In the genomic region with DNA sequence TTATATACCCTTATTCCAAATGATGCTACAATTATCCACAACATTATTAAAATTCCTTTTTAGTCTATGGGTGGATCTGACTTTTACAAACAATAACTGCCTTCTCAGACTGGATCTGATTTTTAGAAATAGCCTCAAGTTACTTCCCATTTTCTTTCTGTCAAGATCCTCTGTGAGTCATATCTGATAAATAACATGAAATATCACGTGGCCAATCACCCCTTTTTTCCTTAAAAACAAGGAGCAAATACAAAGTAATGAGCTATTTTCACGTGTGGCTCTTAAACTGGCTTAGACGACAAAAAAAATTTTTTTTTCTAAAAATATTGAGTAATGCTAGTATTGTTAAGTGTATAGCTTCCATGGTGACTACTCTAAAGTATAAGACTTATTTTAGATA, we compare ENCODE assay signal across 1 cellular context.
A peak's percentile ranks its signal among the peaks of the same experiment; 100 is the strongest.
TF ChIP-seq lines count a peak whose summit lies in the region.

No MANE protein-coding gene starts in this region.

TF ChIP-seq in K562, 482 proteins besides CTCF, POLR2A, EP300 and RAD21 (continued from another document):
- TF ChIP-seq, protein P1, sequence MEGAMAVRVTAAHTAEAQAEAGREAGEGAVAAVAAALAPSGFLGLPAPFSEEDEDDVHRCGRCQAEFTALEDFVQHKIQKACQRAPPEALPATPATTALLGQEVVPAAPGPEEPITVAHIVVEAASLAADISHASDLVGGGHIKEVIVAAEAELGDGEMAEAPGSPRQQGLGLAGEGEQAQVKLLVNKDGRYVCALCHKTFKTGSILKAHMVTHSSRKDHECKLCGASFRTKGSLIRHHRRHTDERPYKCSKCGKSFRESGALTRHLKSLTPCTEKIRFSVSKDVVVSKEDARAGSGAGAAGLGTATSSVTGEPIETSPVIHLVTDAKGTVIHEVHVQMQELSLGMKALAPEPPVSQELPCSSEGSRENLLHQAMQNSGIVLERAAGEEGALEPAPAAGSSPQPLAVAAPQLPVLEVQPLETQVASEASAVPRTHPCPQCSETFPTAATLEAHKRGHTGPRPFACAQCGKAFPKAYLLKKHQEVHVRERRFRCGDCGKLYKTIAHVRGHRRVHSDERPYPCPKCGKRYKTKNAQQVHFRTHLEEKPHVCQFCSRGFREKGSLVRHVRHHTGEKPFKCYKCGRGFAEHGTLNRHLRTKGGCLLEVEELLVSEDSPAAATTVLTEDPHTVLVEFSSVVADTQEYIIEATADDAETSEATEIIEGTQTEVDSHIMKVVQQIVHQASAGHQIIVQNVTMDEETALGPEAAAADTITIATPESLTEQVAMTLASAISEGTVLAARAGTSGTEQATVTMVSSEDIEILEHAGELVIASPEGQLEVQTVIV (CRISPR knock-in tag; IDR thresholded peaks at IDR 0.05; ENCODE audit: borderline replicate concordance), result no peak
- TF ChIP-seq ZC3H11A (IDR thresholded peaks at IDR 0.05; ENCODE audit: low read depth, low read length) (no peak), FOXK2 (conservative IDR thresholded peaks at IDR 0.05 in 1 of 2, IDR thresholded peaks at IDR 0.05 in 1 of 2; ENCODE audit: low read depth in 2 of 2) (peak; percentile 36 to 54; a peak in 2 of 4 replicates), CBFA2T2 (conservative IDR thresholded peaks at IDR 0.05) (no peak), RAD51 (IDR thresholded peaks at IDR 0.05; ENCODE audit: borderline replicate concordance, low read depth) (peak; percentile 80), TEAD4 (IDR thresholded peaks at IDR 0.05; ENCODE audit: low read length) (no peak), TEAD4 (CRISPR knock-in tag; IDR thresholded peaks at IDR 0.05; ENCODE audit: borderline replicate concordance) (no peak), ZNF586 (CRISPR knock-in tag; conservative IDR thresholded peaks at IDR 0.05) (no peak), DPF2 (IDR thresholded peaks at IDR 0.05) (peak; percentile 71), MEIS2 (IDR thresholded peaks at IDR 0.05; ENCODE audit: partially characterized antibody) (peak; percentile 44), BHLHE40 (IDR thresholded peaks at IDR 0.05; ENCODE audit: low read length) (peak; percentile 54; the same call in 1 of the 2 replicates), ZNF140 (CRISPR knock-in tag; IDR thresholded peaks at IDR 0.05) (no peak), ZSCAN29 (IDR thresholded peaks at IDR 0.05) (no peak), ATF7 (IDR thresholded peaks at IDR 0.05) (no peak), OTX1 (CRISPR knock-in tag; IDR thresholded peaks at IDR 0.05) (no peak), ARID1B (IDR thresholded peaks at IDR 0.05) (peak; percentile 53), JUND (IDR thresholded peaks at IDR 0.05; ENCODE audit: borderline replicate concordance, low read depth, low read length) (peak; percentile 92), JUND (tag; IDR thresholded peaks at IDR 0.05; ENCODE audit: borderline replicate concordance, low read depth, low read length) (peak; percentile 87; the same call in 2 of the 3 replicates), CBX1 (IDR thresholded peaks at IDR 0.05; ENCODE audit: low read depth) (no peak), ATF1 (CRISPR knock-in tag; IDR thresholded peaks at IDR 0.05) (no peak), ATF1 (tag; IDR thresholded peaks at IDR 0.05) (0 out of 2 replicates have a peak, but pooled peaks have one; percentile 8), FOXJ2 (tag; IDR thresholded peaks at IDR 0.05) (peak; percentile 20; the same call in 1 of the 2 replicates), TBP (optimal IDR thresholded peaks at IDR 0.05; ENCODE audit: low read depth, low read length) (no peak), ZNF12 (CRISPR knock-in tag; IDR thresholded peaks at IDR 0.05) (no peak), TOE1 (IDR thresholded peaks at IDR 0.05; ENCODE audit: borderline replicate concordance) (peak; percentile 28; the same call in 1 of the 2 replicates), TOE1 (CRISPR knock-in tag; IDR thresholded peaks at IDR 0.05; ENCODE audit: borderline replicate concordance, low read depth) (no peak), ASH1L (IDR thresholded peaks at IDR 0.05; ENCODE audit: borderline replicate concordance, low read depth, partially characterized antibody) (no peak), ZNF24 (IDR thresholded peaks at IDR 0.05) (no peak), CAMTA2 (CRISPR knock-in tag; conservative IDR thresholded peaks at IDR 0.05) (no peak)
- TF ChIP-seq, protein P2, sequence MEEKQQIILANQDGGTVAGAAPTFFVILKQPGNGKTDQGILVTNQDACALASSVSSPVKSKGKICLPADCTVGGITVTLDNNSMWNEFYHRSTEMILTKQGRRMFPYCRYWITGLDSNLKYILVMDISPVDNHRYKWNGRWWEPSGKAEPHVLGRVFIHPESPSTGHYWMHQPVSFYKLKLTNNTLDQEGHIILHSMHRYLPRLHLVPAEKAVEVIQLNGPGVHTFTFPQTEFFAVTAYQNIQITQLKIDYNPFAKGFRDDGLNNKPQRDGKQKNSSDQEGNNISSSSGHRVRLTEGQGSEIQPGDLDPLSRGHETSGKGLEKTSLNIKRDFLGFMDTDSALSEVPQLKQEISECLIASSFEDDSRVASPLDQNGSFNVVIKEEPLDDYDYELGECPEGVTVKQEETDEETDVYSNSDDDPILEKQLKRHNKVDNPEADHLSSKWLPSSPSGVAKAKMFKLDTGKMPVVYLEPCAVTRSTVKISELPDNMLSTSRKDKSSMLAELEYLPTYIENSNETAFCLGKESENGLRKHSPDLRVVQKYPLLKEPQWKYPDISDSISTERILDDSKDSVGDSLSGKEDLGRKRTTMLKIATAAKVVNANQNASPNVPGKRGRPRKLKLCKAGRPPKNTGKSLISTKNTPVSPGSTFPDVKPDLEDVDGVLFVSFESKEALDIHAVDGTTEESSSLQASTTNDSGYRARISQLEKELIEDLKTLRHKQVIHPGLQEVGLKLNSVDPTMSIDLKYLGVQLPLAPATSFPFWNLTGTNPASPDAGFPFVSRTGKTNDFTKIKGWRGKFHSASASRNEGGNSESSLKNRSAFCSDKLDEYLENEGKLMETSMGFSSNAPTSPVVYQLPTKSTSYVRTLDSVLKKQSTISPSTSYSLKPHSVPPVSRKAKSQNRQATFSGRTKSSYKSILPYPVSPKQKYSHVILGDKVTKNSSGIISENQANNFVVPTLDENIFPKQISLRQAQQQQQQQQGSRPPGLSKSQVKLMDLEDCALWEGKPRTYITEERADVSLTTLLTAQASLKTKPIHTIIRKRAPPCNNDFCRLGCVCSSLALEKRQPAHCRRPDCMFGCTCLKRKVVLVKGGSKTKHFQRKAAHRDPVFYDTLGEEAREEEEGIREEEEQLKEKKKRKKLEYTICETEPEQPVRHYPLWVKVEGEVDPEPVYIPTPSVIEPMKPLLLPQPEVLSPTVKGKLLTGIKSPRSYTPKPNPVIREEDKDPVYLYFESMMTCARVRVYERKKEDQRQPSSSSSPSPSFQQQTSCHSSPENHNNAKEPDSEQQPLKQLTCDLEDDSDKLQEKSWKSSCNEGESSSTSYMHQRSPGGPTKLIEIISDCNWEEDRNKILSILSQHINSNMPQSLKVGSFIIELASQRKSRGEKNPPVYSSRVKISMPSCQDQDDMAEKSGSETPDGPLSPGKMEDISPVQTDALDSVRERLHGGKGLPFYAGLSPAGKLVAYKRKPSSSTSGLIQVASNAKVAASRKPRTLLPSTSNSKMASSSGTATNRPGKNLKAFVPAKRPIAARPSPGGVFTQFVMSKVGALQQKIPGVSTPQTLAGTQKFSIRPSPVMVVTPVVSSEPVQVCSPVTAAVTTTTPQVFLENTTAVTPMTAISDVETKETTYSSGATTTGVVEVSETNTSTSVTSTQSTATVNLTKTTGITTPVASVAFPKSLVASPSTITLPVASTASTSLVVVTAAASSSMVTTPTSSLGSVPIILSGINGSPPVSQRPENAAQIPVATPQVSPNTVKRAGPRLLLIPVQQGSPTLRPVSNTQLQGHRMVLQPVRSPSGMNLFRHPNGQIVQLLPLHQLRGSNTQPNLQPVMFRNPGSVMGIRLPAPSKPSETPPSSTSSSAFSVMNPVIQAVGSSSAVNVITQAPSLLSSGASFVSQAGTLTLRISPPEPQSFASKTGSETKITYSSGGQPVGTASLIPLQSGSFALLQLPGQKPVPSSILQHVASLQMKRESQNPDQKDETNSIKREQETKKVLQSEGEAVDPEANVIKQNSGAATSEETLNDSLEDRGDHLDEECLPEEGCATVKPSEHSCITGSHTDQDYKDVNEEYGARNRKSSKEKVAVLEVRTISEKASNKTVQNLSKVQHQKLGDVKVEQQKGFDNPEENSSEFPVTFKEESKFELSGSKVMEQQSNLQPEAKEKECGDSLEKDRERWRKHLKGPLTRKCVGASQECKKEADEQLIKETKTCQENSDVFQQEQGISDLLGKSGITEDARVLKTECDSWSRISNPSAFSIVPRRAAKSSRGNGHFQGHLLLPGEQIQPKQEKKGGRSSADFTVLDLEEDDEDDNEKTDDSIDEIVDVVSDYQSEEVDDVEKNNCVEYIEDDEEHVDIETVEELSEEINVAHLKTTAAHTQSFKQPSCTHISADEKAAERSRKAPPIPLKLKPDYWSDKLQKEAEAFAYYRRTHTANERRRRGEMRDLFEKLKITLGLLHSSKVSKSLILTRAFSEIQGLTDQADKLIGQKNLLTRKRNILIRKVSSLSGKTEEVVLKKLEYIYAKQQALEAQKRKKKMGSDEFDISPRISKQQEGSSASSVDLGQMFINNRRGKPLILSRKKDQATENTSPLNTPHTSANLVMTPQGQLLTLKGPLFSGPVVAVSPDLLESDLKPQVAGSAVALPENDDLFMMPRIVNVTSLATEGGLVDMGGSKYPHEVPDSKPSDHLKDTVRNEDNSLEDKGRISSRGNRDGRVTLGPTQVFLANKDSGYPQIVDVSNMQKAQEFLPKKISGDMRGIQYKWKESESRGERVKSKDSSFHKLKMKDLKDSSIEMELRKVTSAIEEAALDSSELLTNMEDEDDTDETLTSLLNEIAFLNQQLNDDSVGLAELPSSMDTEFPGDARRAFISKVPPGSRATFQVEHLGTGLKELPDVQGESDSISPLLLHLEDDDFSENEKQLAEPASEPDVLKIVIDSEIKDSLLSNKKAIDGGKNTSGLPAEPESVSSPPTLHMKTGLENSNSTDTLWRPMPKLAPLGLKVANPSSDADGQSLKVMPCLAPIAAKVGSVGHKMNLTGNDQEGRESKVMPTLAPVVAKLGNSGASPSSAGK (IDR thresholded peaks at IDR 0.05), result no peak
- TF ChIP-seq, protein P3, sequence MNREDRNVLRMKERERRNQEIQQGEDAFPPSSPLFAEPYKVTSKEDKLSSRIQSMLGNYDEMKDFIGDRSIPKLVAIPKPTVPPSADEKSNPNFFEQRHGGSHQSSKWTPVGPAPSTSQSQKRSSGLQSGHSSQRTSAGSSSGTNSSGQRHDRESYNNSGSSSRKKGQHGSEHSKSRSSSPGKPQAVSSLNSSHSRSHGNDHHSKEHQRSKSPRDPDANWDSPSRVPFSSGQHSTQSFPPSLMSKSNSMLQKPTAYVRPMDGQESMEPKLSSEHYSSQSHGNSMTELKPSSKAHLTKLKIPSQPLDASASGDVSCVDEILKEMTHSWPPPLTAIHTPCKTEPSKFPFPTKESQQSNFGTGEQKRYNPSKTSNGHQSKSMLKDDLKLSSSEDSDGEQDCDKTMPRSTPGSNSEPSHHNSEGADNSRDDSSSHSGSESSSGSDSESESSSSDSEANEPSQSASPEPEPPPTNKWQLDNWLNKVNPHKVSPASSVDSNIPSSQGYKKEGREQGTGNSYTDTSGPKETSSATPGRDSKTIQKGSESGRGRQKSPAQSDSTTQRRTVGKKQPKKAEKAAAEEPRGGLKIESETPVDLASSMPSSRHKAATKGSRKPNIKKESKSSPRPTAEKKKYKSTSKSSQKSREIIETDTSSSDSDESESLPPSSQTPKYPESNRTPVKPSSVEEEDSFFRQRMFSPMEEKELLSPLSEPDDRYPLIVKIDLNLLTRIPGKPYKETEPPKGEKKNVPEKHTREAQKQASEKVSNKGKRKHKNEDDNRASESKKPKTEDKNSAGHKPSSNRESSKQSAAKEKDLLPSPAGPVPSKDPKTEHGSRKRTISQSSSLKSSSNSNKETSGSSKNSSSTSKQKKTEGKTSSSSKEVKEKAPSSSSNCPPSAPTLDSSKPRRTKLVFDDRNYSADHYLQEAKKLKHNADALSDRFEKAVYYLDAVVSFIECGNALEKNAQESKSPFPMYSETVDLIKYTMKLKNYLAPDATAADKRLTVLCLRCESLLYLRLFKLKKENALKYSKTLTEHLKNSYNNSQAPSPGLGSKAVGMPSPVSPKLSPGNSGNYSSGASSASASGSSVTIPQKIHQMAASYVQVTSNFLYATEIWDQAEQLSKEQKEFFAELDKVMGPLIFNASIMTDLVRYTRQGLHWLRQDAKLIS (CRISPR knock-in tag; IDR thresholded peaks at IDR 0.05), result 0 out of 2 replicates have a peak, but pooled peaks have one; percentile 25
- TF ChIP-seq, protein P4, sequence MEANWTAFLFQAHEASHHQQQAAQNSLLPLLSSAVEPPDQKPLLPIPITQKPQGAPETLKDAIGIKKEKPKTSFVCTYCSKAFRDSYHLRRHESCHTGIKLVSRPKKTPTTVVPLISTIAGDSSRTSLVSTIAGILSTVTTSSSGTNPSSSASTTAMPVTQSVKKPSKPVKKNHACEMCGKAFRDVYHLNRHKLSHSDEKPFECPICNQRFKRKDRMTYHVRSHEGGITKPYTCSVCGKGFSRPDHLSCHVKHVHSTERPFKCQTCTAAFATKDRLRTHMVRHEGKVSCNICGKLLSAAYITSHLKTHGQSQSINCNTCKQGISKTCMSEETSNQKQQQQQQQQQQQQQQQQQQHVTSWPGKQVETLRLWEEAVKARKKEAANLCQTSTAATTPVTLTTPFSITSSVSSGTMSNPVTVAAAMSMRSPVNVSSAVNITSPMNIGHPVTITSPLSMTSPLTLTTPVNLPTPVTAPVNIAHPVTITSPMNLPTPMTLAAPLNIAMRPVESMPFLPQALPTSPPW (CRISPR knock-in tag; IDR thresholded peaks at IDR 0.05), result no peak
- TF ChIP-seq, protein P5, sequence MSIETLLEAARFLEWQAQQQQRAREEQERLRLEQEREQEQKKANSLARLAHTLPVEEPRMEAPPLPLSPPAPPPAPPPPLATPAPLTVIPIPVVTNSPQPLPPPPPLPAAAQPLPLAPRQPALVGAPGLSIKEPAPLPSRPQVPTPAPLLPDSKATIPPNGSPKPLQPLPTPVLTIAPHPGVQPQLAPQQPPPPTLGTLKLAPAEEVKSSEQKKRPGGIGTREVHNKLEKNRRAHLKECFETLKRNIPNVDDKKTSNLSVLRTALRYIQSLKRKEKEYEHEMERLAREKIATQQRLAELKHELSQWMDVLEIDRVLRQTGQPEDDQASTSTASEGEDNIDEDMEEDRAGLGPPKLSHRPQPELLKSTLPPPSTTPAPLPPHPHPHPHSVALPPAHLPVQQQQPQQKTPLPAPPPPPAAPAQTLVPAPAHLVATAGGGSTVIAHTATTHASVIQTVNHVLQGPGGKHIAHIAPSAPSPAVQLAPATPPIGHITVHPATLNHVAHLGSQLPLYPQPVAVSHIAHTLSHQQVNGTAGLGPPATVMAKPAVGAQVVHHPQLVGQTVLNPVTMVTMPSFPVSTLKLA (conservative IDR thresholded peaks at IDR 0.05), result peak; percentile 36 to 47; a peak in 2 of 4 replicates
